Comparison of ENCODE assay signal across 19 cellular contexts in the genomic region with DNA sequence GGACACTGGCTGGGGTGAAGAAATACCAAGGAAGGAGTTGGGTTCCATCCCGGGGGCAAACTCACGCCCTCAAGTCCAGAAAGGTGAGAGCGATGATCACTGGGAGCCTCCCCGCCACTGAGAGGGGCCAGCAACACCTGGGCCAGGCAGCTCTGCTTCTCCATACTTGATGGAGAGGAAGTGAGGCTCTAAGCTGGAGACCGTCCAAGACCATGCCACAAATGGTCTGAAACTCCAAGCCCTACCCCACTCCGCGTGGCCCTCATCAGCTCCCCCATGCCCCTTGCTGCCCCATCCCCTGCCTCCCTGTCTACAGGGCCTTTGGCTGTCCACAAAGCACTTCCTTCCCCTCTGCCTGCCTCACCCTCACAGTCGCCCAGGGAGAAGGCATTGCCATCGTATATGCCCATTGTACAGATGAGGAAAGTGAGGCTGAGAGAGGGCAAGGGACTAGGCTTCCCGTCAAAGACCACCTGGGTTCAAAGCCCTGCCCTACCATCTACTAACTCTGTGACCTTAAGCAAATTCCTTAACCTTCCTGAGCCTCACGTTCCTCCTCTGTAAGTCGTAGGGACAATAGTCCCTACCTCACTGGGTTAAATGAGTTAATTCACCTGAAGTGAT.
"Had no signal": no experiment of that assay in that cellular context is flagged by ENCODE, and none has a peak within 500 bp of the region (broad histone marks: within the 10 kb centered on the region; RNA-seq: fewer than 3 reads in every experiment).

No MANE protein-coding gene starts in this region.

- H3K4me3 ChIP-seq: lung, pancreas had no signal

- H3K36me3 ChIP-seq: pancreas had no signal

- DNase-seq: activated CD4-positive, alpha-beta T cell treated with anti-CD3 and anti-CD28 coated beads, Interleukin-2, amount 50 U/mL, for 1 hour; activated CD8-positive, alpha-beta T cell treated with anti-CD3 and anti-CD28 coated beads, Interleukin-2, amount 10 ng/mL, durations not matched to agents 7 days and 5 days; activated gamma-delta T cell; activated naive CD4-positive, alpha-beta T cell treated with anti-CD3 and anti-CD28 coated beads, Interleukin-2, amount 50 U/mL, for 16 hours; activated naive CD8-positive, alpha-beta T cell treated with anti-CD3 and anti-CD28 coated beads, Interleukin-2, amount 50 U/mL, for 24 hours; effector memory CD4-positive, alpha-beta T cell; foreskin melanocyte; kidney; midbrain; natural killer cell; pancreas; right cardiac atrium; stimulated activated CD4-positive, alpha-beta T cell treated with anti-CD3 and anti-CD28 coated beads, Interleukin-12 subunit alpha, Interleukin-12 subunit beta, amount 100 ng/mL, for 4 hours; stimulated activated CD4-positive, alpha-beta T cell treated with anti-CD3 and anti-CD28 coated beads, Interleukin-4, amount 100 ng/mL, for 4 hours; stimulated activated naive CD8-positive, alpha-beta T cell treated with anti-CD3 and anti-CD28 coated beads, Interleukin-15, Interleukin-2, amounts not matched to agents 100 U/mL and 50 U/mL, for 24 hours had no signal

- FAIRE-seq: kidney, pancreas had no signal

- H3K27ac ChIP-seq: pancreas, VCaP had no signal

- ATAC-seq: activated CD4-positive, CD25-positive, alpha-beta regulatory T cell treated with anti-CD3 and anti-CD28 coated beads, Interleukin-2, amount 50 U/mL, for 24 hours; activated CD8-positive, alpha-beta T cell treated with anti-CD3 and anti-CD28 coated beads, Interleukin-2, amount 10 ng/mL, durations not matched to agents 7 days and 5 days; activated naive CD8-positive, alpha-beta T cell treated with anti-CD3 and anti-CD28 coated beads, Interleukin-2, amount 50 U/mL, for 24 hours; left lobe of liver; natural killer cell; pancreas; right cardiac atrium; stimulated activated naive CD8-positive, alpha-beta T cell treated with anti-CD3 and anti-CD28 coated beads, Interleukin-15, Interleukin-2, amounts not matched to agents 100 U/mL and 50 U/mL, for 24 hours had no signal

- H3K27me3 ChIP-seq: pancreas had no signal

- H3K9me3 ChIP-seq: pancreas had no signal
